ENCODE assay signal across 8 cellular contexts in genomic region chr10:132422931-132423813, GRCh38. TPM values are rescaled to one million over a fixed set of nuclear protein-coding genes. Genes with fewer than 3 reads are reported as not detected.
DNase-seq lines count a peak whose midpoint lies in the region; ATAC-seq and TF ChIP-seq lines count a peak whose summit lies in the region.

No MANE protein-coding gene starts in this region.

- DNase-seq in NCI-H1694 (lab: John Stamatoyannopoulos, UW) (peak; percentile 55), caudate nucleus (lab: John Stamatoyannopoulos, UW) (no peak), psoas muscle (no peak), hepatic stellate cell (ENCODE audit: low spot score) (no peak), DMS79 (lab: John Stamatoyannopoulos, UW) (no peak), DMS53 (lab: John Stamatoyannopoulos, UW) (no peak)

- H3K27ac ChIP-seq in caudate nucleus (ENCODE audit: low read depth, low read length), result peak overlapping the region; percentile 91
- H3K27ac ChIP-seq in psoas muscle, result peak overlapping the region; percentile 87

- H3K4me1 ChIP-seq in psoas muscle, result peaks cover 32% of the 10 kb centered on the region

- ATAC-seq in GM18868 (IDR thresholded peaks at IDR 0.05; ENCODE audit: unreplicated experiment), result peak; percentile 44
- ATAC-seq in psoas muscle, result peak in 2 of 4 donors; percentile 6 to 21
- ATAC-seq in HG03108 (IDR thresholded peaks at IDR 0.05; ENCODE audit: unreplicated experiment), result no peak

- intact Hi-C loops in psoas muscle (cut with DNase I), result no loop called here

- no peaks in the 10 kb centered on the region for H3K27me3 ChIP-seq in psoas muscle (ENCODE audit: insufficient read depth in 3 of 3, low read length in 2 of 3)

- H3K36me3 ChIP-seq in psoas muscle (ENCODE audit: insufficient read depth in 1 of 2, low read depth in 1 of 2), result no peaks in the 10 kb centered on the region

- TF ChIP-seq CTCF in psoas muscle (IDR thresholded peaks at IDR 0.05), result no peak

- H3K9me3 ChIP-seq in psoas muscle, result no peaks in the 10 kb centered on the region

- H3K4me3 ChIP-seq in psoas muscle, result no peak overlapping the region

- 61 to 75% (median 63%) methylated on average over 25 of the region's 25 CpGs for WGBS in psoas muscle, 3 donors

RNA-seq across cellular contexts. Expression of gene PWWP2B, which starts 26.2 kb away (rescaled TPM):
- total RNA-seq in psoas muscle, result 10 to 100 TPM; 14.5 to 25.0 (median 21.9) TPM
- 10 to 100 TPM; 18.6 to 35.2 (median 23.4) TPM for polyA plus RNA-seq in psoas muscle
